In the genomic region with DNA sequence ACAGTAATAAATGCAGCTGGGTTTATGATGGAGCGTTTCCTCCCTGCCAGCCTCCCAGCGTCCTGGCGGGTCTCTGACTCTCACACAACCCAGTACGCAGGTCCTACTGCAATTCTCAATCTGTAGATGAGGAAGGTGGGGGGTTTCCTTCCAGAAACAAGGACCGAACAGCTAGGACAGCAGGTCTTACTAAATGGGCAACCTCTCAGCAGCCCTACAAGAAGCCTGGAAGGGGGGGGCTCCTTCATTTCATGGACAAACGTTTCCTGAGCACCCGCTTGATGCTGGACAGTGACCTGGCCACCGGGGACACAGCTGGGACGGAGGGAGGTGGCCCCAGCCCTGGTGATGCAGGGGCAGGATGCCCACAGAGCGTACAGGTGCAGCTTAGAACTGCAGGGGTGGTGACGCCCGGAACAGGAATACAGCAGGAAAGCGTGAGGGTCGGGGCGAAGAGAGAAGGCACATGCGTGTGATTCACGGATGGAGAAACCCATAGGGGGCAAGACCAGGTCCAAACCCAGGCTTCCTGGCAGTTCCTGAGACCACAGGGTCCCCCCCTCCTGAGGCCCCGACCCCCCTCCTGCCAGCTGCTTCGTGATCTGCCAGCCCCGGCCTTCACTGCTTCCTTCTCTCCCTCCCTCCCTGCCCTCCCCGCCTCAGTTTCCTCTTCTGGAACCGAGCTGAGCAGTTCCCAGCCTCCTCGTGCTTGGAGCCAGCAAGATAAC, we compare ENCODE assay signal across 8 cellular contexts. TPM values are rescaled to one million over a fixed set of nuclear protein-coding genes. Genes with fewer than 3 reads are reported as not detected.
DNase-seq lines count a peak whose midpoint lies in the region; ATAC-seq, FAIRE-seq and TF ChIP-seq lines count a peak whose summit lies in the region.

No MANE protein-coding gene starts in this region.

- TF ChIP-seq POLR2A in HepG2 (IDR thresholded peaks at IDR 0.05; ENCODE audit: insufficient read depth in 1 of 2, low read depth in 2 of 2, low read length in 2 of 2) (no peak), transverse colon (IDR thresholded peaks at IDR 0.05) (no peak)

- H3K27ac ChIP-seq in HepG2 (ENCODE audit: extremely low read length, insufficient read depth, low read length): no peak overlapping the region
- no peak overlapping the region for H3K27ac ChIP-seq in transverse colon

- H3K9me3 ChIP-seq in HepG2 (ENCODE audit: low read length) (no peaks in the 10 kb centered on the region), transverse colon (no peaks in the 10 kb centered on the region)

- peak overlapping the region; percentile 89 for H3K4me3 Mint-ChIP-seq in activated naive CD4-positive, alpha-beta T cell treated with anti-CD3 and anti-CD28 coated beads, Interleukin-2, amount 50 U/mL, for 24 hours

- TF ChIP-seq EP300 in HepG2 (IDR thresholded peaks at IDR 0.05; ENCODE audit: low read depth in 2 of 2, low read length in 2 of 2) (no peak), HepG2 (CRISPR knock-in tag; IDR thresholded peaks at IDR 0.05; ENCODE audit: borderline replicate concordance) (no peak), transverse colon (IDR thresholded peaks at IDR 0.05; ENCODE audit: low read depth) (no peak)

- no peak overlapping the region for H3K9ac ChIP-seq in HepG2 (ENCODE audit: insufficient read depth, low read depth, low read length)

- H3K36me3 Mint-ChIP-seq in activated naive CD4-positive, alpha-beta T cell treated with anti-CD3 and anti-CD28 coated beads, Interleukin-2, amount 50 U/mL, for 24 hours: no peaks in the 10 kb centered on the region

- POLR2A ChIA-PET in HepG2 (lab: Yijun Ruan, JAX): no interaction called here

- intact Hi-C loops in HepG2 (cut with micrococcal nuclease; ENCODE audit: unreplicated experiment): no loop called here
- intact Hi-C loops in transverse colon (cut with DNase I; ENCODE audit: low total_unique reads): no loop called here

- BruUV-seq in HepG2 (replicated peaks; lab: Mats Ljungman, UMichigan): no TSS peak

- in situ Hi-C loops in HepG2 (cut with HindIII; ENCODE audit: extremely low pct_ligation_motif_present, low pct_unique_long_range_greater_than_20kb) (no loop called here), transverse colon (cut with MboI; ENCODE audit: low pct_ligation_motif_present in 1 of 4, low pct_unique_long_range_greater_than_20kb in 1 of 4, low sequenced_read_pairs in 3 of 4) (no loop called here)

- peaks cover 28 to 74% of the 10 kb centered on the region in 2 experiments for H3K27me3 ChIP-seq in HepG2 (ENCODE audit: control insufficient read depth in 1 of 2, insufficient read depth in 2 of 2, low read length in 2 of 2)
- peaks cover 72% of the 10 kb centered on the region for H3K27me3 ChIP-seq in transverse colon

- H3K4me2 ChIP-seq in HepG2 (ENCODE audit: low read depth, low read length): peak overlapping the region; percentile 8; the same call in 1 of the 2 replicates

- peaks cover 7% of the 10 kb centered on the region for H3K27me3 Mint-ChIP-seq in activated naive CD4-positive, alpha-beta T cell treated with anti-CD3 and anti-CD28 coated beads, Interleukin-2, amount 50 U/mL, for 24 hours

- ATAC-seq in HepG2 (no peak), GM21423 (IDR thresholded peaks at IDR 0.05; ENCODE audit: unreplicated experiment) (no peak)

- TF ChIP-seq CTCF in HepG2 (CRISPR knock-in tag; IDR thresholded peaks at IDR 0.05): no peak
- no peak for TF ChIP-seq CTCF in transverse colon (IDR thresholded peaks at IDR 0.05)

- H4K20me1 ChIP-seq in HepG2 (ENCODE audit: insufficient read depth, low read length): no peaks in the 10 kb centered on the region; the same call in 1 of the 2 replicates

- no peak for TF ChIP-seq RAD21 in HepG2 (CRISPR knock-in tag; IDR thresholded peaks at IDR 0.05)

- CTCF ChIA-PET in HepG2 (lab: Yijun Ruan, JAX; ENCODE audit: low intra/inter-chr PET ratio, low total read pairs): no interaction called here

- H2AFZ ChIP-seq in HepG2 (ENCODE audit: low read length): no peak overlapping the region

- 4% methylated on average over 12 of the region's 23 CpGs for WGBS in HepG2 (ENCODE audit: low lambda C conversion rate)
- 5% methylated on average over 23 of the region's 23 CpGs; no CpG with 5 or more reads in 1 of the 2 donors for WGBS in transverse colon (ENCODE audit: low coverage in 1 of 2), 2 donors

- H3K4me1 Mint-ChIP-seq in activated naive CD4-positive, alpha-beta T cell treated with anti-CD3 and anti-CD28 coated beads, Interleukin-2, amount 50 U/mL, for 24 hours: peaks cover 7% of the 10 kb centered on the region

- DNase-seq in activated CD4-positive, alpha-beta T cell treated with anti-CD3 and anti-CD28 coated beads, Interleukin-2, amount 50 U/mL, for 48 hours: peak; percentile 6 to 21
- DNase-seq in activated CD4-positive, alpha-beta T cell treated with anti-CD3 and anti-CD28 coated beads, Interleukin-2, amount 50 U/mL, for 1 hour: no peak
- no peak for DNase-seq in HepG2 (ENCODE audit: low spot score)
- DNase-seq in transverse colon: no peak
- no peak for DNase-seq in NCI-H1436 (lab: John Stamatoyannopoulos, UW)
- DNase-seq in AML-193 (lab: John Stamatoyannopoulos, UW): no peak

- H3K9me3 Mint-ChIP-seq in activated naive CD4-positive, alpha-beta T cell treated with anti-CD3 and anti-CD28 coated beads, Interleukin-2, amount 50 U/mL, for 24 hours: no peaks in the 10 kb centered on the region

- no peaks in the 10 kb centered on the region for H3K36me3 ChIP-seq in HepG2 (replicated peaks in 1 of 2; ENCODE audit: control insufficient read depth in 1 of 2, insufficient read depth in 2 of 2, low read length in 2 of 2)
- no peaks in the 10 kb centered on the region for H3K36me3 ChIP-seq in transverse colon

- no peak overlapping the region; a peak in 1 of 6 replicates for H3K4me3 ChIP-seq in HepG2 (replicated peaks in 1 of 3; ENCODE audit: insufficient read depth in 1 of 3, low read depth in 2 of 3, low read length in 3 of 3)
- H3K4me3 ChIP-seq in transverse colon: peak overlapping the region in 3 of 4 donors; percentile 27 to 52 (median 32)

- H3K27ac Mint-ChIP-seq in activated naive CD4-positive, alpha-beta T cell treated with anti-CD3 and anti-CD28 coated beads, Interleukin-2, amount 50 U/mL, for 24 hours: no peak overlapping the region

- no peaks in the 10 kb centered on the region for H3K79me2 ChIP-seq in HepG2 (ENCODE audit: insufficient read depth, low read length)

- H3K4me1 ChIP-seq in HepG2 (ENCODE audit: insufficient read depth, low read length): no peaks in the 10 kb centered on the region
- H3K4me1 ChIP-seq in transverse colon: peaks cover 23 to 37% (median 26%) of the 10 kb centered on the region in 4 donors

- FAIRE-seq in HepG2 (lab: Jason Lieb, UNC): no peak

TF ChIP-seq in HepG2, 621 proteins besides CTCF, POLR2A, EP300 and RAD21 (continues in another document):
- no peak for TF ChIP-seq ZNF562 (CRISPR knock-in tag; IDR thresholded peaks at IDR 0.05; ENCODE audit: borderline replicate concordance)

RNA-seq across cellular contexts. Expression of gene C2CD4C, which starts 0.7 kb away (rescaled TPM):
- not detected in 2 replicates for total RNA-seq in HepG2 (2016; rRNA removed; fragmentation: Illumina TruSeq; extraction: Trizol)
- total RNA-seq in HepG2 (2016; cell fraction: cytosol; rRNA removed; fragmentation: Illumina TruSeq; extraction: Trizol; ENCODE audit: low read depth): not detected in 2 replicates
- not detected in 2 replicates for total RNA-seq in HepG2 (2016; cell fraction: insoluble cytoplasmic fraction; rRNA removed; fragmentation: Illumina TruSeq; extraction: Trizol)
- total RNA-seq in HepG2 (2016; cell fraction: membrane; rRNA removed; fragmentation: Illumina TruSeq; extraction: Trizol): not detected in 2 replicates
- total RNA-seq in HepG2 (2016; cell fraction: nucleus; rRNA removed; fragmentation: Illumina TruSeq; extraction: Trizol): not detected in 2 replicates
- polyA plus RNA-seq in HepG2 (2011; rRNA removed): not detected in 2 replicates
- not detected in 2 replicates for polyA plus RNA-seq in HepG2 (2011; cell fraction: cytosol; rRNA removed)
- 0.16 and 0.36 TPM in 2 replicates for polyA plus RNA-seq in HepG2 (2011; cell fraction: nucleus; rRNA removed)
- polyA plus RNA-seq in HepG2 (2012): 0.12 TPM in 1 of 2 replicates, not detected in the other
- polyA plus RNA-seq in HepG2 (2016; cell fraction: cytosol; fragmentation: Illumina TruSeq; extraction: Trizol; ENCODE audit: low read depth): not detected in 2 replicates
- polyA plus RNA-seq in HepG2 (2016; cell fraction: insoluble cytoplasmic fraction; fragmentation: Illumina TruSeq; extraction: Trizol; ENCODE audit: low read depth): not detected in 2 replicates
- not detected in 2 replicates for polyA plus RNA-seq in HepG2 (2016; cell fraction: membrane; fragmentation: Illumina TruSeq; extraction: Trizol; ENCODE audit: low read depth)
- polyA plus RNA-seq in HepG2 (2016; cell fraction: nucleus; fragmentation: Illumina TruSeq; extraction: Trizol; ENCODE audit: insufficient read depth, low read depth): not detected in 2 replicates
- not detected in 2 replicates for polyA minus RNA-seq in HepG2 (2011; rRNA and poly(A)+ RNA removed; ENCODE audit: low replicate concordance)
- polyA minus RNA-seq in HepG2 (2011; cell fraction: cytosol; rRNA and poly(A)+ RNA removed): not detected in 2 replicates
- polyA minus RNA-seq in HepG2 (2011; cell fraction: nucleus; rRNA and poly(A)+ RNA removed): not detected in 2 replicates
- total RNA-seq in transverse colon: under 1 TPM in 2 of 4 donors, not detected in 2; 0.55 to 0.79 TPM

RNA-seq across cellular contexts. Expression of gene SHC2, which starts 51.2 kb away (rescaled TPM):
- total RNA-seq in HepG2 (2016; rRNA removed; fragmentation: Illumina TruSeq; extraction: Trizol) (4.8 and 9.0 TPM in 2 replicates), transverse colon (10 to 100 TPM in 3 of 4 donors, 1 to 10 TPM in 1; 6.3 to 30.3 (median 11.1) TPM)
- 11.0 and 12.0 TPM in 2 replicates for total RNA-seq in HepG2 (2016; cell fraction: cytosol; rRNA removed; fragmentation: Illumina TruSeq; extraction: Trizol; ENCODE audit: low read depth)
- 3.9 and 8.8 TPM in 2 replicates for total RNA-seq in HepG2 (2016; cell fraction: insoluble cytoplasmic fraction; rRNA removed; fragmentation: Illumina TruSeq; extraction: Trizol)
- total RNA-seq in HepG2 (2016; cell fraction: membrane; rRNA removed; fragmentation: Illumina TruSeq; extraction: Trizol): 12.6 and 14.2 TPM in 2 replicates
- 7.1 and 9.7 TPM in 2 replicates for total RNA-seq in HepG2 (2016; cell fraction: nucleus; rRNA removed; fragmentation: Illumina TruSeq; extraction: Trizol)
- polyA plus RNA-seq in HepG2 (2011; rRNA removed): 18.3 and 35.8 TPM in 2 replicates
- 12.4 and 18.0 TPM in 2 replicates for polyA plus RNA-seq in HepG2 (2011; cell fraction: cytosol; rRNA removed)
- 247 and 276 TPM in 2 replicates for polyA plus RNA-seq in HepG2 (2011; cell fraction: nucleus; rRNA removed)
- 21.5 and 36.3 TPM in 2 replicates for polyA plus RNA-seq in HepG2 (2012)
- 11.4 and 12.5 TPM in 2 replicates for polyA plus RNA-seq in HepG2 (2016; cell fraction: cytosol; fragmentation: Illumina TruSeq; extraction: Trizol; ENCODE audit: low read depth)
- 4.7 and 5.3 TPM in 2 replicates for polyA plus RNA-seq in HepG2 (2016; cell fraction: insoluble cytoplasmic fraction; fragmentation: Illumina TruSeq; extraction: Trizol; ENCODE audit: low read depth)
- polyA plus RNA-seq in HepG2 (2016; cell fraction: membrane; fragmentation: Illumina TruSeq; extraction: Trizol; ENCODE audit: low read depth): 13.0 and 14.2 TPM in 2 replicates
- polyA plus RNA-seq in HepG2 (2016; cell fraction: nucleus; fragmentation: Illumina TruSeq; extraction: Trizol; ENCODE audit: insufficient read depth, low read depth): 30.5 and 30.9 TPM in 2 replicates
- polyA minus RNA-seq in HepG2 (2011; rRNA and poly(A)+ RNA removed; ENCODE audit: low replicate concordance): 39.0 TPM in 1 of 2 replicates, not detected in the other
- 11.5 and 24.1 TPM in 2 replicates for polyA minus RNA-seq in HepG2 (2011; cell fraction: cytosol; rRNA and poly(A)+ RNA removed)
- polyA minus RNA-seq in HepG2 (2011; cell fraction: nucleus; rRNA and poly(A)+ RNA removed): 14.5 and 16.0 TPM in 2 replicates

Comparison
In these comparisons a context has a peak if more than half of its experiments do, and no peak if none do; other contexts are left out.
1. DNase-seq: peak in activated CD4-positive, alpha-beta T cell treated with anti-CD3 and anti-CD28 coated beads, Interleukin-2, amount 50 U/mL, for 48 hours (2 of 2); none in activated CD4-positive, alpha-beta T cell treated with anti-CD3 and anti-CD28 coated beads, Interleukin-2, amount 50 U/mL, for 1 hour (single experiment), HepG2 (single experiment), transverse colon (single experiment), NCI-H1436 (single experiment) and AML-193 (0 of 2).
2. H3K4me3 ChIP-seq: peak in transverse colon (3 of 4); none in HepG2 (0 of 3).